In the genomic region with DNA sequence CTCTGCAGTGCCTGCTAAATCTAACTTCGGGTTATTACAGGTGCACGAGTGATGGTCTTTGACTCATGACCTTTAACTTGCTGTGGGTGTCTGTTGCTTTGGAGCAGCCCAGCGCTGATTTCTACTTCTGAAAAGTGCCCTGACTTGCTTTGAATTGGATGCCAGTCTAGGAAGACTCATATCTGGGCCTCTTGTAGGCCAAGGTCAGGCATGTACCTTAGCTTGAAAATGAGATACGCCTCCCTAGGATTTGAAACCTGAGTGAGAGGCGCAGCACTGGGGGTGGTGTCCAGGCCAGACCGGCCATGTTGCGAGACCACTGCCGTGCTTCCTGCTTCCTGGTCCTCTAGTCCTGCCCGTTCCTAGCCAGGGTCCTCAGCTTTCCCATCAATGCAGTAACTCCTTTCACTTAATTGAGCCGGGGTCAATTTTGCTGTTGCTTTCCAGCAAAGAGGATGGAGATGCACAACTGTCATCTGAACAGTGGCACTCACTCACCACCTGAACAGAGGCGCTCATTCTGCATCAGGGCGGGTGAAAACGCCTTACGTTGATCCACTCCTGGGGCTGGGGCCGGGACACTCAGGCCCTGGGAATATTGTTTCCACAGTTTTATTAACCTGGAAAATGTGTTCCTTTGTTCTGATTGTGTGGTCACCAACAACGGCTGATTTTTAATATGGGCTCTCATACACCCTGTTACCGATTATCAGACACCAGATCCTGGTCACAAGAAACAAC, we compare ENCODE assay signal across 1 cellular context.
TF ChIP-seq lines count a peak whose summit lies in the region.

No MANE protein-coding gene starts in this region.

TF ChIP-seq in GM23338, 12 proteins besides CTCF, POLR2A, EP300 and RAD21 (continued from another document):
- TF ChIP-seq, protein P1, sequence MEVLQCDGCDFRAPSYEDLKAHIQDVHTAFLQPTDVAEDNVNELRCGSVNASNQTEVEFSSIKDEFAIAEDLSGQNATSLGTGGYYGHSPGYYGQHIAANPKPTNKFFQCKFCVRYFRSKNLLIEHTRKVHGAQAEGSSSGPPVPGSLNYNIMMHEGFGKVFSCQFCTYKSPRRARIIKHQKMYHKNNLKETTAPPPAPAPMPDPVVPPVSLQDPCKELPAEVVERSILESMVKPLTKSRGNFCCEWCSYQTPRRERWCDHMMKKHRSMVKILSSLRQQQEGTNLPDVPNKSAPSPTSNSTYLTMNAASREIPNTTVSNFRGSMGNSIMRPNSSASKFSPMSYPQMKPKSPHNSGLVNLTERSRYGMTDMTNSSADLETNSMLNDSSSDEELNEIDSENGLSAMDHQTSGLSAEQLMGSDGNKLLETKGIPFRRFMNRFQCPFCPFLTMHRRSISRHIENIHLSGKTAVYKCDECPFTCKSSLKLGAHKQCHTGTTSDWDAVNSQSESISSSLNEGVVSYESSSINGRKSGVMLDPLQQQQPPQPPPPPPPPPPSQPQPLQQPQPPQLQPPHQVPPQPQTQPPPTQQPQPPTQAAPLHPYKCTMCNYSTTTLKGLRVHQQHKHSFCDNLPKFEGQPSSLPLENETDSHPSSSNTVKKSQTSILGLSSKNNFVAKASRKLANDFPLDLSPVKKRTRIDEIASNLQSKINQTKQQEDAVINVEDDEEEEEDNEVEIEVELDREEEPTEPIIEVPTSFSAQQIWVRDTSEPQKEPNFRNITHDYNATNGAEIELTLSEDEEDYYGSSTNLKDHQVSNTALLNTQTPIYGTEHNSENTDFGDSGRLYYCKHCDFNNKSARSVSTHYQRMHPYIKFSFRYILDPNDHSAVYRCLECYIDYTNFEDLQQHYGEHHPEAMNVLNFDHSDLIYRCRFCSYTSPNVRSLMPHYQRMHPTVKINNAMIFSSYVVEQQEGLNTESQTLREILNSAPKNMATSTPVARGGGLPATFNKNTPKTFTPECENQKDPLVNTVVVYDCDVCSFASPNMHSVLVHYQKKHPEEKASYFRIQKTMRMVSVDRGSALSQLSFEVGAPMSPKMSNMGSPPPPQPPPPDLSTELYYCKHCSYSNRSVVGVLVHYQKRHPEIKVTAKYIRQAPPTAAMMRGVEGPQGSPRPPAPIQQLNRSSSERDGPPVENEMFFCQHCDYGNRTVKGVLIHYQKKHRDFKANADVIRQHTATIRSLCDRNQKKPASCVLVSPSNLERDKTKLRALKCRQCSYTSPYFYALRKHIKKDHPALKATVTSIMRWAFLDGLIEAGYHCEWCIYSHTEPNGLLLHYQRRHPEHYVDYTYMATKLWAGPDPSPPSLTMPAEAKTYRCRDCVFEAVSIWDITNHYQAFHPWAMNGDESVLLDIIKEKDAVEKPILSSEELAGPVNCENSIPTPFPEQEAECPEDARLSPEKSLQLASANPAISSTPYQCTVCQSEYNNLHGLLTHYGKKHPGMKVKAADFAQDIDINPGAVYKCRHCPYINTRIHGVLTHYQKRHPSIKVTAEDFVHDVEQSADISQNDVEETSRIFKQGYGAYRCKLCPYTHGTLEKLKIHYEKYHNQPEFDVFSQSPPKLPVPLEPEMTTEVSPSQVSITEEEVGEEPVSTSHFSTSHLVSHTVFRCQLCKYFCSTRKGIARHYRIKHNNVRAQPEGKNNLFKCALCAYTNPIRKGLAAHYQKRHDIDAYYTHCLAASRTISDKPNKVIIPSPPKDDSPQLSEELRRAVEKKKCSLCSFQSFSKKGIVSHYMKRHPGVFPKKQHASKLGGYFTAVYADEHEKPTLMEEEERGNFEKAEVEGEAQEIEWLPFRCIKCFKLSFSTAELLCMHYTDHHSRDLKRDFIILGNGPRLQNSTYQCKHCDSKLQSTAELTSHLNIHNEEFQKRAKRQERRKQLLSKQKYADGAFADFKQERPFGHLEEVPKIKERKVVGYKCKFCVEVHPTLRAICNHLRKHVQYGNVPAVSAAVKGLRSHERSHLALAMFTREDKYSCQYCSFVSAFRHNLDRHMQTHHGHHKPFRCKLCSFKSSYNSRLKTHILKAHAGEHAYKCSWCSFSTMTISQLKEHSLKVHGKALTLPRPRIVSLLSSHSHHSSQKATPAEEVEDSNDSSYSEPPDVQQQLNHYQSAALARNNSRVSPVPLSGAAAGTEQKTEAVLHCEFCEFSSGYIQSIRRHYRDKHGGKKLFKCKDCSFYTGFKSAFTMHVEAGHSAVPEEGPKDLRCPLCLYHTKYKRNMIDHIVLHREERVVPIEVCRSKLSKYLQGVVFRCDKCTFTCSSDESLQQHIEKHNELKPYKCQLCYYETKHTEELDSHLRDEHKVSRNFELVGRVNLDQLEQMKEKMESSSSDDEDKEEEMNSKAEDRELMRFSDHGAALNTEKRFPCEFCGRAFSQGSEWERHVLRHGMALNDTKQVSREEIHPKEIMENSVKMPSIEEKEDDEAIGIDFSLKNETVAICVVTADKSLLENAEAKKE (CRISPR knock-in tag; IDR thresholded peaks at IDR 0.05): no peak
- TF ChIP-seq, protein P2, sequence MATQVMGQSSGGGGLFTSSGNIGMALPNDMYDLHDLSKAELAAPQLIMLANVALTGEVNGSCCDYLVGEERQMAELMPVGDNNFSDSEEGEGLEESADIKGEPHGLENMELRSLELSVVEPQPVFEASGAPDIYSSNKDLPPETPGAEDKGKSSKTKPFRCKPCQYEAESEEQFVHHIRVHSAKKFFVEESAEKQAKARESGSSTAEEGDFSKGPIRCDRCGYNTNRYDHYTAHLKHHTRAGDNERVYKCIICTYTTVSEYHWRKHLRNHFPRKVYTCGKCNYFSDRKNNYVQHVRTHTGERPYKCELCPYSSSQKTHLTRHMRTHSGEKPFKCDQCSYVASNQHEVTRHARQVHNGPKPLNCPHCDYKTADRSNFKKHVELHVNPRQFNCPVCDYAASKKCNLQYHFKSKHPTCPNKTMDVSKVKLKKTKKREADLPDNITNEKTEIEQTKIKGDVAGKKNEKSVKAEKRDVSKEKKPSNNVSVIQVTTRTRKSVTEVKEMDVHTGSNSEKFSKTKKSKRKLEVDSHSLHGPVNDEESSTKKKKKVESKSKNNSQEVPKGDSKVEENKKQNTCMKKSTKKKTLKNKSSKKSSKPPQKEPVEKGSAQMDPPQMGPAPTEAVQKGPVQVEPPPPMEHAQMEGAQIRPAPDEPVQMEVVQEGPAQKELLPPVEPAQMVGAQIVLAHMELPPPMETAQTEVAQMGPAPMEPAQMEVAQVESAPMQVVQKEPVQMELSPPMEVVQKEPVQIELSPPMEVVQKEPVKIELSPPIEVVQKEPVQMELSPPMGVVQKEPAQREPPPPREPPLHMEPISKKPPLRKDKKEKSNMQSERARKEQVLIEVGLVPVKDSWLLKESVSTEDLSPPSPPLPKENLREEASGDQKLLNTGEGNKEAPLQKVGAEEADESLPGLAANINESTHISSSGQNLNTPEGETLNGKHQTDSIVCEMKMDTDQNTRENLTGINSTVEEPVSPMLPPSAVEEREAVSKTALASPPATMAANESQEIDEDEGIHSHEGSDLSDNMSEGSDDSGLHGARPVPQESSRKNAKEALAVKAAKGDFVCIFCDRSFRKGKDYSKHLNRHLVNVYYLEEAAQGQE (IDR thresholded peaks at IDR 0.05; ENCODE audit: unreplicated experiment): no peak
- TF ChIP-seq CREB1 (CRISPR knock-in tag; IDR thresholded peaks at IDR 0.05; ENCODE audit: low read depth): no peak
- TF ChIP-seq EZH2 (IDR thresholded peaks at IDR 0.05; ENCODE audit: low read depth, unreplicated experiment): no peak
- no peak for TF ChIP-seq JUNB (IDR thresholded peaks at IDR 0.05; ENCODE audit: unreplicated experiment)
- no peak for TF ChIP-seq NANOG (IDR thresholded peaks at IDR 0.05; ENCODE audit: borderline replicate concordance)
- TF ChIP-seq POLR2AphosphoS5 (IDR thresholded peaks at IDR 0.05; ENCODE audit: low read depth): no peak
TF ChIP-seq in GM23338: peak in this region for 0.
